ENCODE assay signal across 22 cellular contexts in the genomic region with DNA sequence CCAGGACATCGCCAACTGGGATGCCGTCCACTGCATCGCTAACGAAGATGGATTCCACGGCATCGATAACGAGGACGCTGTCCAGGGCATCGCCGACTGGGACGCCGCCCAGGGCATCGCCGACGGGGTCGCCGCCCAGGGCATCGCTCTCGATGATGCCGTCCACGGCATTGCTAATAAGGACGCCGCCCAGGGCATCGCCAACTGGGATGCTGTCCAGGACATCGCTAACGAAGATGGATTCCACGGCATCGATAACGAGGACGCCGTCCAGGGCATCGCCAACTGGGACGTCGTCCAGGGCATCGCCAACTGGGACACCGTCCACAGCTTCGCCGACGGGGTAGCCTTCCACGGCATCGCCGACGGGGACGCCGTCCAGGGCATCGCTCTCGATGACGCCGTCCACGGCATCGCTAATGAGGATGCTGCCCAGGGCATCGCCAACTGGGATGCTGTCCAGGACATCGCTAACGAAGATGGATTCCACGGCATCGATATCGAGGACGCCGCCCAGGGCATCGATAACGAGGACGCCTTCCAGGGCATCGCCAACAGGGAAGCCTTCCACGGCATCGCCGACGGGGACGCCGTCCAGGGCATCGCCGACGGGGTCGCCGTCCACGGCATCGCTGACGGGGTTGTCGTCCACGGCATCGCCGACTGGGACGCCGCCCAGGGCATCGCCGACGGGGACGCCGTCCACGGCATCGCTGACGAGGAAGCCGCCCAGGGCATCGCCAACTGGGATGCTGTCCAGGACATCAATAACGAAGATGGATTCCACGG.
"Had no signal": no experiment of that assay in that cellular context is flagged by ENCODE, and none has a peak within 500 bp of the region (broad histone marks: within the 10 kb centered on the region; RNA-seq: fewer than 3 reads in every experiment).

No MANE protein-coding gene starts in this region.

- H3K4me3 ChIP-seq: coronary artery, dorsolateral prefrontal cortex, esophagus muscularis mucosa, gastroesophageal sphincter, heart left ventricle, left lung, lower lobe of right lung, mucosa of descending colon had no signal

- H3K4me1 Mint-ChIP-seq: mesothelial cell of epicardium had no signal

- H3K27me3 ChIP-seq: esophagus muscularis mucosa, foreskin keratinocyte, gastroesophageal sphincter, heart left ventricle, left lung had no signal

- DNase-seq: dermis blood vessel endothelial cell; dorsolateral prefrontal cortex; effector CD4-positive, alpha-beta T cell; effector memory CD4-positive, alpha-beta T cell; foreskin keratinocyte; hippocampal formation; left cardiac atrium; left ventricle myocardium superior; lower lobe of right lung; mesenchymal stem cell; mucosa of descending colon had no signal

- H3K4me3 Mint-ChIP-seq: mesothelial cell of epicardium had no signal

- H3K27ac ChIP-seq: coronary artery, dorsolateral prefrontal cortex, esophagus muscularis mucosa, foreskin keratinocyte, gastroesophageal sphincter, heart left ventricle, left lung, lower lobe of right lung had no signal

- FAIRE-seq: colon, endothelial cell of umbilical vein, frontal cortex, islet of Langerhans, keratinocyte had no signal

- H3K36me3 ChIP-seq: esophagus muscularis mucosa, gastroesophageal sphincter, heart left ventricle, left lung, lower lobe of right lung had no signal

- H3K36me3 Mint-ChIP-seq: mesothelial cell of epicardium had no signal

- H3K4me1 ChIP-seq: esophagus muscularis mucosa, foreskin keratinocyte, gastroesophageal sphincter, heart left ventricle, left lung, lower lobe of right lung had no signal

- ATAC-seq: foreskin keratinocyte, gastroesophageal sphincter, heart left ventricle, left cardiac atrium, left lung, left ventricle myocardium superior, mucosa of descending colon had no signal

- H3K9me3 ChIP-seq: gastroesophageal sphincter, lower lobe of right lung had no signal

- H3K27ac Mint-ChIP-seq: mesothelial cell of epicardium had no signal
